In genomic region chr5:96903300-96903699, GRCh38 we compare ENCODE assay signal across 18 cellular contexts. TPM values are rescaled to one million over a fixed set of nuclear protein-coding genes. Genes with fewer than 3 reads are reported as not detected.
"Had no signal": no experiment of that assay in that cellular context is flagged by ENCODE, and none has a peak within 500 bp of the region (broad histone marks: within the 10 kb centered on the region; RNA-seq: fewer than 3 reads in every experiment).

No MANE protein-coding gene starts in this region.

- H3K4me1 Mint-ChIP-seq: nephron had no signal

- H3K36me3 ChIP-seq: cardiac muscle cell, gastrocnemius medialis, prostate gland had no signal

- H3K27ac Mint-ChIP-seq: nephron had no signal

- H3K27me3 ChIP-seq: cardiac muscle cell, gastrocnemius medialis, heart right ventricle, right lobe of liver, spleen, upper lobe of left lung had no signal

- H3K9me3 ChIP-seq: gastrocnemius medialis, heart right ventricle, left ventricle myocardium inferior, prostate gland, right lobe of liver, spleen, upper lobe of left lung had no signal

- H3K27me3 Mint-ChIP-seq: memory B cell; stimulated activated naive B cell treated with anti-CD40 and anti-IgM and Interleukin-4, amounts not matched to agents 10 μg/mL and 1 μg/mL and 100 μg/mL, for 72 hours had no signal

- H3K4me3 Mint-ChIP-seq: memory B cell; nephron; stimulated activated naive B cell treated with anti-CD40 and anti-IgM and Interleukin-4, amounts not matched to agents 10 μg/mL and 1 μg/mL and 100 μg/mL, for 72 hours had no signal

- ATAC-seq: gastrocnemius medialis; heart right ventricle; right lobe of liver; stimulated activated naive B cell treated with anti-CD40 and anti-IgM and Interleukin-4, amounts not matched to agents 10 μg/mL and 1 μg/mL and 100 μg/mL, for 72 hours had no signal

- H3K9me3 Mint-ChIP-seq: nephron had no signal

- DNase-seq: activated CD4-positive, CD25-positive, alpha-beta regulatory T cell treated with anti-CD3 and anti-CD28 coated beads, Interleukin-2, amount 50 U/mL, for 72 hours; activated gamma-delta T cell; gastrocnemius medialis; heart right ventricle; left ventricle myocardium inferior; occipital lobe; right lobe of liver; spleen; stimulated activated CD4-positive, alpha-beta T cell treated with anti-CD3 and anti-CD28 coated beads, Interleukin-1b, Interleukin-23, amount 100 ng/mL, for 48 hours; stimulated activated naive B cell treated with anti-CD40 and anti-IgM and Interleukin-4, amounts not matched to agents 10 μg/mL and 1 μg/mL and 100 μg/mL, for 72 hours; upper lobe of left lung had no signal

- H3K4me3 ChIP-seq: cardiac muscle cell, gastrocnemius medialis, heart right ventricle, left ventricle myocardium inferior, prostate gland, right lobe of liver, spleen, upper lobe of left lung had no signal

- FAIRE-seq: astrocyte, endometrium, keratinocyte had no signal

RNA-seq across cellular contexts. Expression of gene ERAP2, which starts 27.0 kb away (rescaled TPM):
- total RNA-seq: cardiac muscle cell had no signal
